ENCODE assay signal across 9 cellular contexts in genomic region chr15:62060896-62061280, GRCh38. TPM values are rescaled to one million over a fixed set of nuclear protein-coding genes. Genes with fewer than 3 reads are reported as not detected.
DNase-seq lines count a peak whose midpoint lies in the region; ATAC-seq and TF ChIP-seq lines count a peak whose summit lies in the region.
"Had no signal": no experiment of that assay in that cellular context is flagged by ENCODE, and none has a peak within 500 bp of the region (broad histone marks: within the 10 kb centered on the region; RNA-seq: fewer than 3 reads in every experiment).

No MANE protein-coding gene starts in this region.

- H3K4me3 ChIP-seq in SU-DHL-6 (ENCODE audit: insufficient read depth, low read length, poor library complexity, severe bottlenecking) (peak overlapping the region; percentile 96), prostate gland (peak overlapping the region; percentile 75 to 99)

- H3K4me2 ChIP-seq in SU-DHL-6 (ENCODE audit: low read depth, low read length, poor library complexity, severe bottlenecking) = peak overlapping the region; percentile 81

- peaks cover 36% of the 10 kb centered on the region for H3K79me2 ChIP-seq in SU-DHL-6 (ENCODE audit: insufficient read depth, low read length)

- DNase-seq in fibroblast of peridontal ligament (ENCODE audit: extremely low read depth) (peak; percentile 9), prostate gland (ENCODE audit: low spot score) (no peak), posterior cingulate gyrus (no peak), retina (no peak)
- no peak for DNase-seq in NK-92 treated with Interleukin-12 subunit alpha and Interleukin-12 subunit beta, amount 100 ng/mL, for 24 hours (lab: John Stamatoyannopoulos, UW)

- H3K4me1 ChIP-seq in prostate gland (replicated peaks) = no peaks in the 10 kb centered on the region

- WGBS in prostate gland = 12% methylated on average over 12 of the region's 12 CpGs

- H2AFZ ChIP-seq in SU-DHL-6 (ENCODE audit: low read depth, low read length, severe bottlenecking) = peak overlapping the region; percentile 87

- TF ChIP-seq CTCF in SU-DHL-6 (IDR thresholded peaks at IDR 0.05; ENCODE audit: insufficient read depth, low read length, poor library complexity, severe bottlenecking) (no peak), prostate gland (IDR thresholded peaks at IDR 0.05) (no peak)

- no peak for TF ChIP-seq POLR2A in prostate gland (IDR thresholded peaks at IDR 0.05)

- peak overlapping the region; percentile 91 for H3K9ac ChIP-seq in SU-DHL-6 (ENCODE audit: low read length)

- no peaks in the 10 kb centered on the region for H3F3A ChIP-seq in SU-DHL-6 (ENCODE audit: insufficient read depth)

- H3K27ac ChIP-seq in SU-DHL-6 (ENCODE audit: low read depth, low read length) = peak overlapping the region; percentile 25; the same call in 1 of the 2 replicates
- H3K27ac ChIP-seq in prostate gland = peak overlapping the region; percentile 89 to 95

- no peaks in the 10 kb centered on the region for H3K9me2 ChIP-seq in SU-DHL-6 (replicated peaks; ENCODE audit: insufficient read depth, low read length)

- H3K36me3 ChIP-seq in SU-DHL-6 (ENCODE audit: low read length) (no peaks in the 10 kb centered on the region), prostate gland (no peaks in the 10 kb centered on the region)

- ATAC-seq in GM19463 (IDR thresholded peaks at IDR 0.05; ENCODE audit: unreplicated experiment) (peak; percentile 0), HG02642 (IDR thresholded peaks at IDR 0.05; ENCODE audit: poor library complexity, unreplicated experiment) (no peak)

- no peaks in the 10 kb centered on the region for H3K9me3 ChIP-seq in SU-DHL-6 (ENCODE audit: insufficient read depth, low read length)
- no peaks in the 10 kb centered on the region for H3K9me3 ChIP-seq in prostate gland

- no peaks in the 10 kb centered on the region for H4K20me1 ChIP-seq in SU-DHL-6 (ENCODE audit: low read depth, low read length)

- intact Hi-C loops in prostate gland (cut with DNase I) (loop anchor here (10.0 kb wide), 1 partner anchor 186 kb away; no protein-coding TSS in a partner anchor), posterior cingulate gyrus (cut with DNase I) (loop anchor here (10.0 kb wide), 1 partner anchor 244 kb away; no protein-coding TSS in a partner anchor)

- H3K27me3 ChIP-seq in SU-DHL-6 (ENCODE audit: low read length) (no peaks in the 10 kb centered on the region), prostate gland (replicated peaks; ENCODE audit: insufficient read depth) (no peaks in the 10 kb centered on the region)

RNA-seq across cellular contexts. Expression of gene VPS13C, which starts 0.6 kb away (rescaled TPM):
- total RNA-seq in prostate gland = 10 to 100 TPM; 53.5 to 60.2 TPM

RNA-seq across cellular contexts. Expression of gene C2CD4A, which starts 5.9 kb away (rescaled TPM):
- under 1 TPM; 0.28 to 0.36 TPM for total RNA-seq in prostate gland
- total RNA-seq: T-helper 2 cell treated with Interferon-gamma antibody and Interleukin-4, amounts not matched to agents 100 ng/mL and 5 ng/mL, for 36 hours had no signal
